Comparison of ENCODE assay signal across 8 cellular contexts in the genomic region with DNA sequence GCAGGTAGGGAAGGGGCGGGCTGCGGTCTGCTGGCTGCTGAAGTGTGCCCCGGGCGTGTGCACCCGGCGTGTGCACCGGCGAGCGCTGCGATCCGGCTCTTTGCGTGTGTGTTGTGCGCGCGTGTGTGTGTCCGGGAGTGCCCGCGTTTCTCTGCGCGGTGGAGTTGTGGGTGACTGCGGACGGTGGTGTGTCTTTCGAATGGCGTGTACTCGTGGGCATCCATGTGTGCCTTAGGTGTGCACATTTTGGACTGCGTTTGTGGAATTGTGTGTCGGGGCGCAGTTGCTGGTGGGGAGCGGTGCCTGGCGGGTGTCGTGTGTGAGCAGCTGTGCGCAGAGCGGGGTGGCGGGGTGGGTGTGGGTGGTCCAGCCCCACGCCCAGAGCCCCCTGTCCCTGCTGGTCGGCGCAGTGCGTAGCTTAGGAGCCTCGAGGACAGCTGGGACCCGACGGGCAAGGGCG. TPM values are rescaled to one million over a fixed set of nuclear protein-coding genes. Genes with fewer than 3 reads are reported as not detected.
DNase-seq lines count a peak whose midpoint lies in the region; ATAC-seq and TF ChIP-seq lines count a peak whose summit lies in the region.

No MANE protein-coding gene starts in this region.

- no peak overlapping the region for H3K4ac ChIP-seq in neuronal stem cell (ENCODE audit: low read length)

- no peak for TF ChIP-seq EP300 in esophagus muscularis mucosa (IDR thresholded peaks at IDR 0.05)

- H3K9me3 ChIP-seq in esophagus muscularis mucosa (no peaks in the 10 kb centered on the region), neuronal stem cell (replicated peaks in 1 of 2; ENCODE audit: control insufficient read depth in 2 of 2, insufficient read depth in 1 of 2, low read depth in 1 of 2, low read length in 2 of 2) (peaks cover 0 to 2% of the 10 kb centered on the region in 2 donors)

- peak overlapping the region; percentile 46 for H4K91ac ChIP-seq in neuronal stem cell (ENCODE audit: low read depth, low read length, poor library complexity)

- WGBS in esophagus muscularis mucosa, result 0% methylated on average over 6 of the region's 42 CpGs
- WGBS in neuronal stem cell (ENCODE audit: extremely low coverage in 2 of 2, insufficient read length in 2 of 2, insufficient replicate concordance in 1 of 2), 2 donors, result no CpG with 5 or more reads among the region's 42 CpGs

- H3K9ac ChIP-seq in neuronal stem cell (ENCODE audit: low read depth, low read length, poor library complexity), result peak overlapping the region; percentile 96

- TF ChIP-seq POLR2A in esophagus muscularis mucosa (IDR thresholded peaks at IDR 0.05; ENCODE audit: low read depth), result no peak

- no peak overlapping the region for H2BK12ac ChIP-seq in neuronal stem cell (ENCODE audit: low read length)

- no peak overlapping the region for H2BK15ac ChIP-seq in neuronal stem cell (ENCODE audit: low read length)

- TF ChIP-seq CTCF in GM12875 (IDR thresholded peaks at IDR 0.05; ENCODE audit: borderline replicate concordance, insufficient read depth, low read depth, low read length), result no peak
- no peak for TF ChIP-seq CTCF in VCaP (conservative IDR thresholded peaks at IDR 0.05)
- TF ChIP-seq CTCF in esophagus muscularis mucosa (IDR thresholded peaks at IDR 0.05), result no peak

- H3K4me3 ChIP-seq in GM12875 (ENCODE audit: low read depth, low read length) (peak overlapping the region; percentile 49), esophagus muscularis mucosa (peak overlapping the region; percentile 76 to 98 (median 92)), neuronal stem cell (ENCODE audit: low read length in 2 of 2) (peak overlapping the region; percentile 60 to 89)

- H2AFZ ChIP-seq in neuronal stem cell (ENCODE audit: low read length), result peak overlapping the region; percentile 91

- no peak overlapping the region for H2AK5ac ChIP-seq in neuronal stem cell (ENCODE audit: low read depth, low read length)

- no peak overlapping the region for H2BK5ac ChIP-seq in neuronal stem cell (ENCODE audit: low read length)

- H3K23ac ChIP-seq in neuronal stem cell (ENCODE audit: low read depth, low read length, poor library complexity), result peak overlapping the region; percentile 70

- intact Hi-C loops in esophagus muscularis mucosa (cut with DNase I), result loop anchor here (5.0 kb wide), 2 partner anchors 104 to 181 kb away; partner anchors contain the start of gene RRM2

- peak overlapping the region; percentile 95 for H3K4me2 ChIP-seq in neuronal stem cell (ENCODE audit: insufficient read depth, low read length, poor library complexity, severe bottlenecking)

- H3K36me3 ChIP-seq in esophagus muscularis mucosa (no peaks in the 10 kb centered on the region), neuronal stem cell (replicated peaks in 1 of 2; ENCODE audit: control insufficient read depth in 2 of 2, insufficient read depth in 2 of 2, low read length in 2 of 2) (no peaks in the 10 kb centered on the region)

- ATAC-seq in HG02885 (IDR thresholded peaks at IDR 0.05; ENCODE audit: poor library complexity, unreplicated experiment) (peak; percentile 23), HG03571 (IDR thresholded peaks at IDR 0.05; ENCODE audit: unreplicated experiment) (no peak), HG03196 (IDR thresholded peaks at IDR 0.05; ENCODE audit: unreplicated experiment) (no peak)

- peak overlapping the region; percentile 66 for H3K27ac ChIP-seq in VCaP
- peak overlapping the region; percentile 73 to 87 (median 83) for H3K27ac ChIP-seq in esophagus muscularis mucosa (replicated peaks in 1 of 4)
- no peak overlapping the region for H3K27ac ChIP-seq in neuronal stem cell (replicated peaks; ENCODE audit: low read length)

- peaks cover 38 to 49% (median 46%) of the 10 kb centered on the region in 4 donors for H3K4me1 ChIP-seq in esophagus muscularis mucosa
- peaks cover 14 to 18% of the 10 kb centered on the region in 2 donors for H3K4me1 ChIP-seq in neuronal stem cell (ENCODE audit: control insufficient read depth in 2 of 2, insufficient read depth in 1 of 2, low read depth in 1 of 2, low read length in 2 of 2)

- H4K8ac ChIP-seq in neuronal stem cell (ENCODE audit: low read depth, low read length), result no peak overlapping the region

- no peaks in the 10 kb centered on the region for H3K27me3 ChIP-seq in esophagus muscularis mucosa
- peaks cover 13 to 34% (median 16%) of the 10 kb centered on the region in 3 experiments for H3K27me3 ChIP-seq in neuronal stem cell (ENCODE audit: control insufficient read depth in 3 of 3, insufficient read depth in 3 of 3, low read depth in 1 of 3, low read length in 3 of 3)

- peak overlapping the region; percentile 4 for H2BK120ac ChIP-seq in neuronal stem cell (ENCODE audit: low read depth, low read length)

- peak overlapping the region; percentile 93 for H3K18ac ChIP-seq in neuronal stem cell (ENCODE audit: low read length)

- H3K14ac ChIP-seq in neuronal stem cell (ENCODE audit: low read length), result peak overlapping the region; percentile 71

- DNase-seq in esophagus muscularis mucosa (ENCODE audit: extremely low spot score) (no peak), neuronal stem cell (ENCODE audit: low spot score) (no peak), SW480 (ENCODE audit: low spot score) (no peak)

- peaks cover 3% of the 10 kb centered on the region for H3K79me1 ChIP-seq in neuronal stem cell (ENCODE audit: low read depth, low read length)

RNA-seq across cellular contexts. Expression of gene HPCAL1, which starts 0.5 kb away (rescaled TPM):
- total RNA-seq in esophagus muscularis mucosa, result 10 to 100 TPM; 34.5 to 54.2 (median 41.3) TPM
- 10.7 TPM for polyA plus RNA-seq in neuronal stem cell (2013, experiment 1 of 2)
- 9.6 TPM for polyA plus RNA-seq in neuronal stem cell (2013, experiment 2 of 2)
